In genomic region chr11:66958232-66958955, GRCh38 we compare ENCODE assay signal across 8 cellular contexts. TPM values are rescaled to one million over a fixed set of nuclear protein-coding genes. Genes with fewer than 3 reads are reported as not detected.
A peak's percentile ranks its signal among the peaks of the same experiment; 100 is the strongest.
DNase-seq lines count a peak whose midpoint lies in the region; ATAC-seq and TF ChIP-seq lines count a peak whose summit lies in the region.

A gene with protein sequence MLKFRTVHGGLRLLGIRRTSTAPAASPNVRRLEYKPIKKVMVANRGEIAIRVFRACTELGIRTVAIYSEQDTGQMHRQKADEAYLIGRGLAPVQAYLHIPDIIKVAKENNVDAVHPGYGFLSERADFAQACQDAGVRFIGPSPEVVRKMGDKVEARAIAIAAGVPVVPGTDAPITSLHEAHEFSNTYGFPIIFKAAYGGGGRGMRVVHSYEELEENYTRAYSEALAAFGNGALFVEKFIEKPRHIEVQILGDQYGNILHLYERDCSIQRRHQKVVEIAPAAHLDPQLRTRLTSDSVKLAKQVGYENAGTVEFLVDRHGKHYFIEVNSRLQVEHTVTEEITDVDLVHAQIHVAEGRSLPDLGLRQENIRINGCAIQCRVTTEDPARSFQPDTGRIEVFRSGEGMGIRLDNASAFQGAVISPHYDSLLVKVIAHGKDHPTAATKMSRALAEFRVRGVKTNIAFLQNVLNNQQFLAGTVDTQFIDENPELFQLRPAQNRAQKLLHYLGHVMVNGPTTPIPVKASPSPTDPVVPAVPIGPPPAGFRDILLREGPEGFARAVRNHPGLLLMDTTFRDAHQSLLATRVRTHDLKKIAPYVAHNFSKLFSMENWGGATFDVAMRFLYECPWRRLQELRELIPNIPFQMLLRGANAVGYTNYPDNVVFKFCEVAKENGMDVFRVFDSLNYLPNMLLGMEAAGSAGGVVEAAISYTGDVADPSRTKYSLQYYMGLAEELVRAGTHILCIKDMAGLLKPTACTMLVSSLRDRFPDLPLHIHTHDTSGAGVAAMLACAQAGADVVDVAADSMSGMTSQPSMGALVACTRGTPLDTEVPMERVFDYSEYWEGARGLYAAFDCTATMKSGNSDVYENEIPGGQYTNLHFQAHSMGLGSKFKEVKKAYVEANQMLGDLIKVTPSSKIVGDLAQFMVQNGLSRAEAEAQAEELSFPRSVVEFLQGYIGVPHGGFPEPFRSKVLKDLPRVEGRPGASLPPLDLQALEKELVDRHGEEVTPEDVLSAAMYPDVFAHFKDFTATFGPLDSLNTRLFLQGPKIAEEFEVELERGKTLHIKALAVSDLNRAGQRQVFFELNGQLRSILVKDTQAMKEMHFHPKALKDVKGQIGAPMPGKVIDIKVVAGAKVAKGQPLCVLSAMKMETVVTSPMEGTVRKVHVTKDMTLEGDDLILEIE (minus strand): TSS chr11:66958383. CDS start chr11:66872159, 86,224 bp downstream.

- ATAC-seq in GM18858 (IDR thresholded peaks at IDR 0.05; ENCODE audit: unreplicated experiment) = peak; percentile 79
- ATAC-seq in HG03103 (IDR thresholded peaks at IDR 0.05; ENCODE audit: low read depth, unreplicated experiment) = peak; percentile 85

- peaks cover 15% of the 10 kb centered on the region for H3F3A ChIP-seq in smooth muscle cell (ENCODE audit: low read depth)

- H3K4me1 ChIP-seq in smooth muscle cell (ENCODE audit: low read depth) = peaks cover 18% of the 10 kb centered on the region

- peak within 1 kb of the TSS; percentile 67 for H3K4me3 ChIP-seq in smooth muscle cell

- peak within 1 kb of the TSS; percentile 84 for H3K4me2 ChIP-seq in smooth muscle cell

- H3K9me3 ChIP-seq in smooth muscle cell (replicated peaks; ENCODE audit: low read depth) = no peaks in the 10 kb centered on the region

- WGBS in smooth muscle cell (ENCODE audit: low lambda C conversion rate) = 1% methylated on average over 71 of the region's 74 CpGs

- peak; percentile 98 for DNase-seq in A172 (ENCODE audit: low spot score)
- DNase-seq in NCI-H2196 (lab: John Stamatoyannopoulos, UW; ENCODE audit: unreplicated experiment) = peak; percentile 100
- DNase-seq in activated CD4-positive, CD25-positive, alpha-beta regulatory T cell treated with anti-CD3 and anti-CD28 coated beads, Interleukin-2, amount 50 U/mL, for 16 hours (ENCODE audit: low read depth, low spot score) = peak; percentile 92
- peak; percentile 97 for DNase-seq in central memory CD4-positive, alpha-beta T cell
- DNase-seq in iPS-NIHi7 (ENCODE audit: extremely low spot score) = peak; percentile 100
- DNase-seq in smooth muscle cell (lab: John Stamatoyannopoulos, UW; ENCODE audit: unreplicated experiment) = peak; percentile 97

- peak within 1 kb of the TSS; percentile 11 for H3K9ac ChIP-seq in smooth muscle cell (ENCODE audit: low read depth)

- TF ChIP-seq CTCF in smooth muscle cell (IDR thresholded peaks at IDR 0.05; ENCODE audit: borderline replicate concordance, insufficient read depth, poor library complexity, severe bottlenecking) = no peak

- H3K79me2 ChIP-seq in smooth muscle cell (ENCODE audit: low read depth) = no peaks in the 10 kb centered on the region

- H3K27me3 ChIP-seq in smooth muscle cell (ENCODE audit: low read depth) = no peaks in the 10 kb centered on the region

- no peaks in the 10 kb centered on the region for H4K20me1 ChIP-seq in smooth muscle cell (ENCODE audit: low read depth)

- H2AFZ ChIP-seq in smooth muscle cell (ENCODE audit: low read depth) = peak within 1 kb of the TSS; percentile 71

- peak within 1 kb of the TSS; percentile 68 for H3K27ac ChIP-seq in smooth muscle cell (ENCODE audit: low read depth)

- no peaks in the 10 kb centered on the region for H3K36me3 ChIP-seq in smooth muscle cell (ENCODE audit: low read depth)

RNA-seq across cellular contexts. Expression of the gene that starts here (rescaled TPM):
- 6.8 and 8.6 TPM in 2 replicates for total RNA-seq in A172 (2014; rRNA removed; shearing (Covaris generic))
- 11.8 TPM in 2 replicates for total RNA-seq in smooth muscle cell
- polyA plus RNA-seq in smooth muscle cell = 21.8 and 36.1 TPM in 2 replicates

Comparison
In these comparisons a context has a peak if more than half of its experiments do, and no peak if none do; other contexts are left out.
1. Peak in every context shown above with its lines: DNase-seq, ATAC-seq, H3K4me3 ChIP-seq and H3K27ac ChIP-seq.